11 cellular contexts compared by ENCODE assay signal in the genomic region with DNA sequence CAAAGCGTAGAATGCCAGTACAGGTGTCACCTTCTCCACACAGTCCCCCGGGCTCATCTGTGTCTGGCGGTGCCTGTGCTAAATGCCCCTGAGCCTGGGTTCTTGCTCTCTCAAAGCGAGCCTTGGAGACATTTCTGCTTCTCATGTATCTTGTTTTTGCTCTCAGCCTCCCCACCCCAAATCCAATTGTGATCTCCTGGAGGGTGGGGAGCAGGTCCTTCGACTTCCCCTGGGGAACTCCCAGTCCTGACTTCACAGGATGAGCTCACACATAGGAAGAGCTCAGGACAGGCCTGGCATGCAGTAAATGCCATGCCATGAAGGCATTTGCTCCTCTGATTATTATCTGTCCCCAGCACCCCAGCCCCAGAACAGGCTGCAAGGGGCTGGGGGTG. TPM values are rescaled to one million over a fixed set of nuclear protein-coding genes. Genes with fewer than 3 reads are reported as not detected.
DNase-seq lines count a peak whose midpoint lies in the region; ATAC-seq and TF ChIP-seq lines count a peak whose summit lies in the region.
"Had no signal": no experiment of that assay in that cellular context is flagged by ENCODE, and none has a peak within 500 bp of the region (broad histone marks: within the 10 kb centered on the region; RNA-seq: fewer than 3 reads in every experiment).

No MANE protein-coding gene starts in this region.

- CTCF ChIA-PET in CD8-positive, alpha-beta T cell (lab: Charles Lee), result interaction anchor here (1.4 to 17.1 kb wide), 4 partner anchors 11 to 125 kb away, joined by 4 to 337 read pairs (median 120); no protein-coding TSS in a partner anchor

- TF ChIP-seq CTCF in CD8-positive, alpha-beta T cell (IDR thresholded peaks at IDR 0.05), result no peak
- TF ChIP-seq CTCF in mesothelial cell of epicardium (IDR thresholded peaks at IDR 0.05; ENCODE audit: unreplicated experiment), result no peak

- peaks cover 78 to 99% (median 80%) of the 10 kb centered on the region in 10 experiments for H3K4me1 ChIP-seq in BLaER1 treated with 17β-estradiol and CSF1 and Interleukin-3, amounts not matched to agents 10 nM and 100 nM
- peaks cover 83% of the 10 kb centered on the region for H3K4me1 ChIP-seq in CD8-positive, alpha-beta T cell (ENCODE audit: insufficient read depth, low read length)
- H3K4me1 ChIP-seq: foreskin keratinocyte had no signal

- POLR2A ChIA-PET in CD8-positive, alpha-beta T cell (lab: Charles Lee), result interaction anchor here (1.4 to 11.9 kb wide), 3 partner anchors 10 to 31 kb away, joined by 4 to 187 read pairs (median 10); no protein-coding TSS in a partner anchor

- H3K27me3 ChIP-seq in BLaER1 treated with 17β-estradiol and CSF1 and Interleukin-3, amounts not matched to agents 10 nM and 100 nM, result 0 out of 22 replicates have a peak, but pooled peaks cover 0 to 4% (median 0%) of the 10 kb centered on the region in 11 experiments
- H3K27me3 ChIP-seq in CD8-positive, alpha-beta T cell (ENCODE audit: insufficient read depth, low read length), result no peaks in the 10 kb centered on the region

- no peaks in the 10 kb centered on the region; a peak in 1 of 22 replicates for H3K36me3 ChIP-seq in BLaER1 treated with 17β-estradiol and CSF1 and Interleukin-3, amounts not matched to agents 10 nM and 100 nM
- H3K36me3 ChIP-seq in CD8-positive, alpha-beta T cell (ENCODE audit: insufficient read depth, low read length), result no peaks in the 10 kb centered on the region

- H3K27me3 Mint-ChIP-seq in CD8-positive, alpha-beta T cell (ENCODE audit: low read depth), result no peaks in the 10 kb centered on the region
- H3K27me3 Mint-ChIP-seq in activated naive CD8-positive, alpha-beta T cell, result no peaks in the 10 kb centered on the region
- H3K27me3 Mint-ChIP-seq in mesothelial cell of epicardium (ENCODE audit: low read depth), result no peaks in the 10 kb centered on the region

- H3K9ac ChIP-seq in BLaER1 treated with 17β-estradiol and CSF1 and Interleukin-3, amounts not matched to agents 10 nM and 100 nM, result peak overlapping the region in 10 of 11 experiments; percentile 36 to 79 (median 66); a peak in 15 of 22 replicates

- ATAC-seq in CD8-positive, alpha-beta T cell, result no peak
- ATAC-seq: foreskin keratinocyte had no signal

- no peaks in the 10 kb centered on the region for H3K9me3 ChIP-seq in BLaER1 treated with 17β-estradiol and CSF1 and Interleukin-3, amounts not matched to agents 10 nM and 100 nM (replicated peaks in 1 of 11)
- H3K9me3 ChIP-seq in CD8-positive, alpha-beta T cell (ENCODE audit: low read length), result no peaks in the 10 kb centered on the region

- peaks cover 25% of the 10 kb centered on the region for H3K36me3 Mint-ChIP-seq in CD8-positive, alpha-beta T cell
- peaks cover 6% of the 10 kb centered on the region for H3K36me3 Mint-ChIP-seq in activated naive CD8-positive, alpha-beta T cell
- peaks cover 3% of the 10 kb centered on the region for H3K36me3 Mint-ChIP-seq in mesothelial cell of epicardium

- peak overlapping the region; percentile 62 for H3K4me3 Mint-ChIP-seq in CD8-positive, alpha-beta T cell
- peak overlapping the region; percentile 65 for H3K4me3 Mint-ChIP-seq in activated naive CD8-positive, alpha-beta T cell
- H3K4me3 Mint-ChIP-seq in mesothelial cell of epicardium, result no peak overlapping the region

- intact Hi-C loops in CD8-positive, alpha-beta T cell (cut with DNase I, micrococcal nuclease), result loop anchor here in 1 of 2 experiments (10.0 kb wide), 1 partner anchor 248 kb away; no protein-coding TSS in a partner anchor

- peak overlapping the region in 2 of 10 experiments; percentile 20 to 24; a peak in 2 of 20 replicates for H3K4me3 ChIP-seq in BLaER1 treated with 17β-estradiol and CSF1 and Interleukin-3, amounts not matched to agents 10 nM and 100 nM
- H3K4me3 ChIP-seq in CD8-positive, alpha-beta T cell (ENCODE audit: low read depth, low read length), result no peak overlapping the region

- no peaks in the 10 kb centered on the region for H3K9me3 Mint-ChIP-seq in CD8-positive, alpha-beta T cell
- H3K9me3 Mint-ChIP-seq in activated naive CD8-positive, alpha-beta T cell (ENCODE audit: low read depth), result no peaks in the 10 kb centered on the region
- H3K9me3 Mint-ChIP-seq in mesothelial cell of epicardium, result no peaks in the 10 kb centered on the region

- H3K4me2 ChIP-seq in BLaER1 treated with 17β-estradiol and CSF1 and Interleukin-3, amounts not matched to agents 10 nM and 100 nM, result peak overlapping the region; percentile 80 to 95 (median 90)

- H3K27ac Mint-ChIP-seq in CD8-positive, alpha-beta T cell, result peak overlapping the region; percentile 94
- H3K27ac Mint-ChIP-seq in activated naive CD8-positive, alpha-beta T cell, result peak overlapping the region; percentile 95
- peak overlapping the region; percentile 20 for H3K27ac Mint-ChIP-seq in mesothelial cell of epicardium

- peak overlapping the region in 8 of 11 experiments; percentile 25 to 79 (median 70); a peak in 15 of 22 replicates for H3K27ac ChIP-seq in BLaER1 treated with 17β-estradiol and CSF1 and Interleukin-3, amounts not matched to agents 10 nM and 100 nM
- H3K27ac ChIP-seq in CD8-positive, alpha-beta T cell (ENCODE audit: low read depth, low read length), result no peak overlapping the region
- H3K27ac ChIP-seq: foreskin keratinocyte had no signal

- peaks cover 91% of the 10 kb centered on the region for H3K4me1 Mint-ChIP-seq in CD8-positive, alpha-beta T cell (ENCODE audit: low read depth)
- H3K4me1 Mint-ChIP-seq in activated naive CD8-positive, alpha-beta T cell (ENCODE audit: low read depth), result peaks cover 86% of the 10 kb centered on the region
- H3K4me1 Mint-ChIP-seq in mesothelial cell of epicardium, result peaks cover 46% of the 10 kb centered on the region

- H4K20me1 ChIP-seq in BLaER1 treated with 17β-estradiol and CSF1 and Interleukin-3, amounts not matched to agents 10 nM and 100 nM, result peaks cover 3 to 64% (median 19%) of the 10 kb centered on the region in 11 experiments; a peak in 17 of 22 replicates

- DNase-seq in CD8-positive, alpha-beta T cell, result no peak
- DNase-seq in mesothelial cell of epicardium (ENCODE audit: low spot score in 2 of 2, unreplicated experiment in 2 of 2) (no peak), LoVo (ENCODE audit: low spot score) (no peak), NCI-H187 (lab: John Stamatoyannopoulos, UW) (no peak)
- no peak for DNase-seq in activated CD4-positive, CD25-positive, alpha-beta regulatory T cell treated with anti-CD3 and anti-CD28 coated beads, Interleukin-2, amount 50 U/mL, for 72 hours
- DNase-seq: effector CD4-positive, alpha-beta T cell; foreskin keratinocyte; KBM-7; NCI-H187 treated with DMSO at 0.1 percent for 48 hours had no signal

RNA-seq across cellular contexts. Expression of a gene that starts 58.1 kb away (rescaled TPM):
- 10 to 100 TPM; 39.1 to 39.7 TPM for total RNA-seq in CD8-positive, alpha-beta T cell
- 90.6 to 93.7 TPM (median 91.3 TPM) in 3 replicates for total RNA-seq in mesothelial cell of epicardium

Comparison
In these comparisons a context has a peak if more than half of its experiments do, and no peak if none do; other contexts are left out.
1. H3K27ac Mint-ChIP-seq: peak in every context shown above with its lines; median percentile 95 in activated naive CD8-positive, alpha-beta T cell; 94 in CD8-positive, alpha-beta T cell; 20 in mesothelial cell of epicardium.